In genomic region chr2:55838653-55839052, GRCh38 we compare ENCODE assay signal across 18 cellular contexts.
DNase-seq lines count a peak whose midpoint lies in the region; ATAC-seq and TF ChIP-seq lines count a peak whose summit lies in the region.
"Had no signal": no experiment of that assay in that cellular context is flagged by ENCODE, and none has a peak within 500 bp of the region (broad histone marks: within the 10 kb centered on the region; RNA-seq: fewer than 3 reads in every experiment).

No MANE protein-coding gene starts in this region.

- H3K4me3 ChIP-seq in left ventricle myocardium inferior (no peak overlapping the region), PC-3 (ENCODE audit: low read length) (peak overlapping the region; percentile 51), iPS-18a (ENCODE audit: low read length) (peak overlapping the region; percentile 16)
- H3K4me3 ChIP-seq: testis had no signal

- H3K9me3 ChIP-seq in left ventricle myocardium inferior (replicated peaks) (no peaks in the 10 kb centered on the region), PC-3 (ENCODE audit: low read length) (no peaks in the 10 kb centered on the region), iPS-18a (ENCODE audit: control insufficient read depth, low read depth, low read length) (no peaks in the 10 kb centered on the region)
- H3K9me3 ChIP-seq: testis had no signal

- POLR2A ChIA-PET in PC-3 (lab: Charles Lee; ENCODE audit: unreplicated experiment) = interaction anchor here (0.7 kb wide), 1 partner anchor 46 kb away, joined by 4 read pairs; no protein-coding TSS in a partner anchor

- peaks cover 7% of the 10 kb centered on the region for H3F3A ChIP-seq in PC-3 (ENCODE audit: low read length, unreplicated experiment)

- H4K20me1 ChIP-seq in PC-3 (ENCODE audit: low read length) = no peaks in the 10 kb centered on the region

- H3K27me3 ChIP-seq in left ventricle myocardium inferior (ENCODE audit: low read depth) = no peaks in the 10 kb centered on the region
- H3K27me3 ChIP-seq in PC-3 (ENCODE audit: low read length) = no peaks in the 10 kb centered on the region
- no peaks in the 10 kb centered on the region for H3K27me3 ChIP-seq in iPS-18a (ENCODE audit: control insufficient read depth, insufficient read depth, low read length)
- H3K27me3 ChIP-seq: testis had no signal

- H3K36me3 ChIP-seq in left ventricle myocardium inferior = no peaks in the 10 kb centered on the region
- H3K36me3 ChIP-seq in PC-3 (ENCODE audit: low read depth, low read length) = no peaks in the 10 kb centered on the region
- H3K36me3 ChIP-seq in iPS-18a (ENCODE audit: control insufficient read depth, low read depth, low read length) = no peaks in the 10 kb centered on the region

- no peak for TF ChIP-seq CTCF in left ventricle myocardium inferior (IDR thresholded peaks at IDR 0.05; ENCODE audit: borderline replicate concordance)
- no peak for TF ChIP-seq CTCF in PC-3 (conservative IDR thresholded peaks at IDR 0.05; ENCODE audit: low read depth, low read length)

- peak; percentile 6; the same call in 1 of the 2 replicates for ATAC-seq in PC-3
- ATAC-seq in HG03196 (IDR thresholded peaks at IDR 0.05; ENCODE audit: unreplicated experiment) = no peak
- ATAC-seq in HG02981 (IDR thresholded peaks at IDR 0.05; ENCODE audit: unreplicated experiment) = no peak
- no peak for ATAC-seq in GM21390 (IDR thresholded peaks at IDR 0.05; ENCODE audit: unreplicated experiment)
- ATAC-seq: activated CD8-positive, alpha-beta memory T cell treated with anti-CD3 and anti-CD28 coated beads, Interleukin-2, amount 10 ng/mL, durations not matched to agents 7 days and 5 days; T-cell had no signal

- H3K79me2 ChIP-seq in PC-3 (ENCODE audit: low read length) = no peaks in the 10 kb centered on the region

- peak overlapping the region; percentile 21; the same call in 1 of the 2 replicates for H2AFZ ChIP-seq in PC-3 (ENCODE audit: low read length)

- DNase-seq in left ventricle myocardium inferior (no peak), cardiac septum (ENCODE audit: low spot score) (no peak), PC-3 (peak; percentile 10), NOMO-1 treated with dmso at 0.1 percent for 144 hours (lab: John Stamatoyannopoulos, UW; ENCODE audit: unreplicated experiment) (no peak)
- DNase-seq: activated CD4-positive, CD25-positive, alpha-beta regulatory T cell; activated CD8-positive, alpha-beta memory T cell treated with anti-CD3 and anti-CD28 coated beads, Interleukin-2, amount 10 ng/mL, durations not matched to agents 7 days and 5 days; activated effector memory CD4-positive, alpha-beta T cell treated with anti-CD3 and anti-CD28 coated beads, Interleukin-2, amount 50 U/mL, for 16 hours; aorta; cortex of kidney; NCI-H2171; retina; stimulated activated CD4-positive, alpha-beta T cell treated with anti-CD3 and anti-CD28 coated beads, Interleukin-1b, Interleukin-23, amount 100 ng/mL, for 48 hours; T-cell; testis had no signal

- intact Hi-C loops in left ventricle myocardium inferior (cut with micrococcal nuclease) (no loop called here), cardiac septum (cut with DNase I) (no loop called here), PC-3 (cut with micrococcal nuclease) (loop anchor here (1.0 kb wide), 1 partner anchor 59 kb away; no protein-coding TSS in a partner anchor)

- peak overlapping the region; percentile 86 for H3K4me2 ChIP-seq in PC-3 (ENCODE audit: low read length)

- peaks cover 5% of the 10 kb centered on the region for H3K4me1 ChIP-seq in left ventricle myocardium inferior
- peaks cover 48% of the 10 kb centered on the region for H3K4me1 ChIP-seq in PC-3 (ENCODE audit: insufficient read depth, low read length)
- peaks cover 21% of the 10 kb centered on the region for H3K4me1 ChIP-seq in iPS-18a (ENCODE audit: control insufficient read depth, low read depth, low read length)
- H3K4me1 ChIP-seq: testis had no signal

- peak overlapping the region; percentile 19; the same call in 1 of the 2 replicates for H3K9ac ChIP-seq in PC-3 (ENCODE audit: low read length)
- H3K9ac ChIP-seq in iPS-18a (ENCODE audit: low read length) = no peak overlapping the region

- CTCF ChIA-PET in PC-3 (lab: Charles Lee) = no interaction called here

- BruUV-seq in PC-3 (replicated peaks; lab: Mats Ljungman, UMichigan) = no TSS peak

- H3K9me2 ChIP-seq in PC-3 (replicated peaks; ENCODE audit: low read length) = no peaks in the 10 kb centered on the region

- H3K27ac ChIP-seq in left ventricle myocardium inferior (replicated peaks) (peak overlapping the region; percentile 67), PC-3 (ENCODE audit: low read length) (peak overlapping the region; percentile 79), iPS-18a (ENCODE audit: low read length) (no peak overlapping the region)
- H3K27ac ChIP-seq: testis had no signal
